Comparison of ENCODE assay signal across 1 cellular context in genomic region chrX:129318375-129318774, GRCh38.
TF ChIP-seq lines count a peak whose summit lies in the region.

No MANE protein-coding gene starts in this region.

TF ChIP-seq in H1, 55 proteins besides CTCF, POLR2A, EP300 and RAD21 (continued from another document):
- TF ChIP-seq CHD7 (IDR thresholded peaks at IDR 0.05; ENCODE audit: insufficient replicate concordance, low read length): no peak
- no peak for TF ChIP-seq TAF1 (IDR thresholded peaks at IDR 0.05; ENCODE audit: low read depth, low read length)
- no peak for TF ChIP-seq TCF12 (IDR thresholded peaks at IDR 0.05; ENCODE audit: low read depth, low read length)
